Comparison of ENCODE assay signal across 8 cellular contexts in the genomic region with DNA sequence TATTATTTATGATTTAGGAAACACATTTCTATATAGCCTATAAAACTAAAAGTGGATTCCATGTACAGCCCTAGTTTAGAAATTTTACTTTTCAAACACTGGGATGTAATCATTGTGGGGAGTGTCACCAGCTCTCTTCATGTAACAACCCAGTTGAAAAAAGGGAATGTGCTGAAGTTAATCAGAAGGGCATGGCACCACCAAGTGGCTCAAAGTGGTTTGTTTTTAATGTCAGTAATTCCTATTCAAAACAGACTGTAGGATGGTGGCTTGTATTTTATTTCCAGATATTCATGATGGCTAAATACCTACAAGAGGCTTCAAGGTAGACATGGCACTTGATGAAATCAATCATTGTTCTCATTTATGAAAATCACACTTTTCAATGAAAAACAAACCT. TPM values are rescaled to one million over a fixed set of nuclear protein-coding genes. Genes with fewer than 3 reads are reported as not detected.
DNase-seq lines count a peak whose midpoint lies in the region; ATAC-seq and TF ChIP-seq lines count a peak whose summit lies in the region.

No MANE protein-coding gene starts in this region.

- peaks cover 6% of the 10 kb centered on the region for H3K27me3 Mint-ChIP-seq in neural crest cell (ENCODE audit: low read depth)
- peaks cover 6% of the 10 kb centered on the region for H3K27me3 Mint-ChIP-seq in nephron progenitor cell (ENCODE audit: low read depth, poor library complexity)

- H3K36me3 Mint-ChIP-seq in neural crest cell (ENCODE audit: low read depth) (no peaks in the 10 kb centered on the region), nephron progenitor cell (ENCODE audit: low read depth) (no peaks in the 10 kb centered on the region)

- no peak overlapping the region for H3K4me3 Mint-ChIP-seq in neural crest cell
- no peak overlapping the region for H3K4me3 Mint-ChIP-seq in nephron progenitor cell

- no peak for ATAC-seq in GM21529 (IDR thresholded peaks at IDR 0.05; ENCODE audit: unreplicated experiment)
- no peak for ATAC-seq in HG03354 (IDR thresholded peaks at IDR 0.05; ENCODE audit: poor library complexity, severe bottlenecking, unreplicated experiment)

- no peak overlapping the region for H3K4me3 ChIP-seq in choroid plexus epithelial cell (ENCODE audit: low read depth, low read length)

- H3K4me1 Mint-ChIP-seq in neural crest cell (no peaks in the 10 kb centered on the region), nephron progenitor cell (peaks cover 13% of the 10 kb centered on the region)

- TF ChIP-seq CTCF in choroid plexus epithelial cell (conservative IDR thresholded peaks at IDR 0.05; ENCODE audit: low read depth, low read length) (peak; percentile 54), neural crest cell (conservative IDR thresholded peaks at IDR 0.05) (peak; percentile 66), nephron progenitor cell (IDR thresholded peaks at IDR 0.05) (no peak)

- DNase-seq in stimulated activated CD4-positive, alpha-beta T cell treated with anti-CD3 and anti-CD28 coated beads, Interleukin-15, amount 100 ng/mL, for 24 hours, result peak; percentile 21
- no peak for DNase-seq in stimulated activated CD4-positive, alpha-beta T cell treated with anti-CD3 and anti-CD28 coated beads, Interleukin-2, amount 100 ng/mL, for 48 hours
- DNase-seq in NCI-H1694 (lab: John Stamatoyannopoulos, UW) (peak; percentile 12), choroid plexus epithelial cell (ENCODE audit: low read depth) (peak; percentile 61), neural crest cell (ENCODE audit: low read depth, low spot score) (no peak), nephron progenitor cell (no peak)

- H3K9me3 Mint-ChIP-seq in neural crest cell (no peaks in the 10 kb centered on the region), nephron progenitor cell (no peaks in the 10 kb centered on the region)

- H3K27ac Mint-ChIP-seq in neural crest cell (ENCODE audit: unreplicated experiment) (no peak overlapping the region), nephron progenitor cell (no peak overlapping the region)

RNA-seq across cellular contexts. Expression of a gene that starts 58.1 kb away (rescaled TPM):
- total RNA-seq in neural crest cell, result 5.9 and 7.9 TPM in 2 replicates

Comparison
In these comparisons a context has a peak if more than half of its experiments do, and no peak if none do; other contexts are left out.
1. DNase-seq: peak in stimulated activated CD4-positive, alpha-beta T cell treated with anti-CD3 and anti-CD28 coated beads, Interleukin-15, amount 100 ng/mL, for 24 hours (single experiment), NCI-H1694 (single experiment) and choroid plexus epithelial cell (single experiment); none in stimulated activated CD4-positive, alpha-beta T cell treated with anti-CD3 and anti-CD28 coated beads, Interleukin-2, amount 100 ng/mL, for 48 hours (0 of 2), neural crest cell (single experiment) and nephron progenitor cell (single experiment).